ENCODE assay signal across 1 cellular context in the genomic region with DNA sequence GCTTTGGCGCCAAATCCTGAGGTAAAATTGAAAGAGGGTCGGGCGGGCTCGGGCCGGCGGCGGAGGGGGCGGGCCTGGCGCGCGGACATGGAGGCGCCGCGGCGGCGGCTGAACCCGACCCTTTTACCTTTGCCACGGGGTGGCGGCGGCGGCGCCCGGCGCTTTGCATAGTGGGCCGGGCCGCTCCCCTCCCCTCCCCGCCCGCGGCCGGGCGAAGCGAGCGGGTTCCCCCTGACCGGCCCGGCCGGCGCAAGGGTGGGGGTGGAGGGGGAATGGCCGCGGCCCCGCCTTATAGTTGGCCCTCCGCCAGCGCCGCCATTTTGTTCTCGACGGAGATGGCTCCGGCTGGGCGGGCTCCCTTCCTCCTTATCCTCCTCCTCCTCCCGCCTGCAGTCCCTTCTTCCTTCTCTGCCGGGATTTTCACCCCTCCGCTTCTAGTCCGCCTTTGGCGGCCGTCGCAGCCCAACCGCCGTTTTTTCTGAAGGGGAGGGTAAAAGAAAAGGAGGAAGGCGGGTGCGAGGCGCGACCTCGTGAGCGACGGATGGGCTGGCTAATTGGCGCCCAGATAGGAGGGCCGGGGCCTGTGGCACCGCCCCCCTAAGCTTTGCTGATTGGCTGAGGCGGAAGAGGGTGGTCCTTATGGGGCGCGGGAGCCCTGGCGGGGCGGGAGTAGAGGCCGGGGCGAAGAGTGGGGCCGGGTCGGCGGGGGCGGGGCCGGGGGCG.
TF ChIP-seq lines count a peak whose summit lies in the region.

No MANE protein-coding gene starts in this region.

TF ChIP-seq in K562, 482 proteins besides CTCF, POLR2A, EP300 and RAD21 (continued from another document and continues in another):
- TF ChIP-seq, protein P1, sequence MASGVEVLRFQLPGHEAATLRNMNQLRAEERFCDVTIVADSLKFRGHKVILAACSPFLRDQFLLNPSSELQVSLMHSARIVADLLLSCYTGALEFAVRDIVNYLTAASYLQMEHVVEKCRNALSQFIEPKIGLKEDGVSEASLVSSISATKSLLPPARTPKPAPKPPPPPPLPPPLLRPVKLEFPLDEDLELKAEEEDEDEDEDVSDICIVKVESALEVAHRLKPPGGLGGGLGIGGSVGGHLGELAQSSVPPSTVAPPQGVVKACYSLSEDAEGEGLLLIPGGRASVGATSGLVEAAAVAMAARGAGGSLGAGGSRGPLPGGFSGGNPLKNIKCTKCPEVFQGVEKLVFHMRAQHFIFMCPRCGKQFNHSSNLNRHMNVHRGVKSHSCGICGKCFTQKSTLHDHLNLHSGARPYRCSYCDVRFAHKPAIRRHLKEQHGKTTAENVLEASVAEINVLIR (CRISPR knock-in tag; IDR thresholded peaks at IDR 0.05): no peak
- peak; percentile 38; the same call in 1 of the 2 replicates for TF ChIP-seq HNRNPL (IDR thresholded peaks at IDR 0.05; ENCODE audit: low read depth, low read length)
- no peak for TF ChIP-seq CREBBP (IDR thresholded peaks at IDR 0.05; ENCODE audit: low read depth, low read length)
- peak; percentile 89 for TF ChIP-seq SMAD1 (IDR thresholded peaks at IDR 0.05; ENCODE audit: low read depth, low read length, partially characterized antibody)
- TF ChIP-seq SMAD4 (CRISPR knock-in tag; conservative IDR thresholded peaks at IDR 0.05): peak; percentile 82
- TF ChIP-seq, protein P2, sequence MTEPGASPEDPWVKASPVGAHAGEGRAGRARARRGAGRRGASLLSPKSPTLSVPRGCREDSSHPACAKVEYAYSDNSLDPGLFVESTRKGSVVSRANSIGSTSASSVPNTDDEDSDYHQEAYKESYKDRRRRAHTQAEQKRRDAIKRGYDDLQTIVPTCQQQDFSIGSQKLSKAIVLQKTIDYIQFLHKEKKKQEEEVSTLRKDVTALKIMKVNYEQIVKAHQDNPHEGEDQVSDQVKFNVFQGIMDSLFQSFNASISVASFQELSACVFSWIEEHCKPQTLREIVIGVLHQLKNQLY (CRISPR knock-in tag; conservative IDR thresholded peaks at IDR 0.05): no peak
- no peak for TF ChIP-seq EWSR1 (IDR thresholded peaks at IDR 0.05; ENCODE audit: borderline replicate concordance, low read depth, partially characterized antibody)
- no peak for TF ChIP-seq KDM2B (CRISPR knock-in tag; IDR thresholded peaks at IDR 0.05)
- TF ChIP-seq, protein P3, sequence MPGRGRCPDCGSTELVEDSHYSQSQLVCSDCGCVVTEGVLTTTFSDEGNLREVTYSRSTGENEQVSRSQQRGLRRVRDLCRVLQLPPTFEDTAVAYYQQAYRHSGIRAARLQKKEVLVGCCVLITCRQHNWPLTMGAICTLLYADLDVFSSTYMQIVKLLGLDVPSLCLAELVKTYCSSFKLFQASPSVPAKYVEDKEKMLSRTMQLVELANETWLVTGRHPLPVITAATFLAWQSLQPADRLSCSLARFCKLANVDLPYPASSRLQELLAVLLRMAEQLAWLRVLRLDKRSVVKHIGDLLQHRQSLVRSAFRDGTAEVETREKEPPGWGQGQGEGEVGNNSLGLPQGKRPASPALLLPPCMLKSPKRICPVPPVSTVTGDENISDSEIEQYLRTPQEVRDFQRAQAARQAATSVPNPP (IDR thresholded peaks at IDR 0.05; ENCODE audit: borderline replicate concordance, insufficient read depth, insufficient read length): no peak
- TF ChIP-seq CCNT2 (IDR thresholded peaks at IDR 0.05; ENCODE audit: borderline replicate concordance, extremely low read depth, insufficient read length, low read depth, low read length): peak; percentile 83
- peak; percentile 91 for TF ChIP-seq TAF7 (tag; IDR thresholded peaks at IDR 0.05)
- no peak for TF ChIP-seq SIN3B (IDR thresholded peaks at IDR 0.05; ENCODE audit: low read depth)
- TF ChIP-seq, protein P4, sequence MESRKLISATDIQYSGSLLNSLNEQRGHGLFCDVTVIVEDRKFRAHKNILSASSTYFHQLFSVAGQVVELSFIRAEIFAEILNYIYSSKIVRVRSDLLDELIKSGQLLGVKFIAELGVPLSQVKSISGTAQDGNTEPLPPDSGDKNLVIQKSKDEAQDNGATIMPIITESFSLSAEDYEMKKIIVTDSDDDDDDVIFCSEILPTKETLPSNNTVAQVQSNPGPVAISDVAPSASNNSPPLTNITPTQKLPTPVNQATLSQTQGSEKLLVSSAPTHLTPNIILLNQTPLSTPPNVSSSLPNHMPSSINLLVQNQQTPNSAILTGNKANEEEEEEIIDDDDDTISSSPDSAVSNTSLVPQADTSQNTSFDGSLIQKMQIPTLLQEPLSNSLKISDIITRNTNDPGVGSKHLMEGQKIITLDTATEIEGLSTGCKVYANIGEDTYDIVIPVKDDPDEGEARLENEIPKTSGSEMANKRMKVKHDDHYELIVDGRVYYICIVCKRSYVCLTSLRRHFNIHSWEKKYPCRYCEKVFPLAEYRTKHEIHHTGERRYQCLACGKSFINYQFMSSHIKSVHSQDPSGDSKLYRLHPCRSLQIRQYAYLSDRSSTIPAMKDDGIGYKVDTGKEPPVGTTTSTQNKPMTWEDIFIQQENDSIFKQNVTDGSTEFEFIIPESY (CRISPR knock-in tag; IDR thresholded peaks at IDR 0.05): 0 out of 2 replicates have a peak, but pooled peaks have one; percentile 35
- TF ChIP-seq, protein P5, sequence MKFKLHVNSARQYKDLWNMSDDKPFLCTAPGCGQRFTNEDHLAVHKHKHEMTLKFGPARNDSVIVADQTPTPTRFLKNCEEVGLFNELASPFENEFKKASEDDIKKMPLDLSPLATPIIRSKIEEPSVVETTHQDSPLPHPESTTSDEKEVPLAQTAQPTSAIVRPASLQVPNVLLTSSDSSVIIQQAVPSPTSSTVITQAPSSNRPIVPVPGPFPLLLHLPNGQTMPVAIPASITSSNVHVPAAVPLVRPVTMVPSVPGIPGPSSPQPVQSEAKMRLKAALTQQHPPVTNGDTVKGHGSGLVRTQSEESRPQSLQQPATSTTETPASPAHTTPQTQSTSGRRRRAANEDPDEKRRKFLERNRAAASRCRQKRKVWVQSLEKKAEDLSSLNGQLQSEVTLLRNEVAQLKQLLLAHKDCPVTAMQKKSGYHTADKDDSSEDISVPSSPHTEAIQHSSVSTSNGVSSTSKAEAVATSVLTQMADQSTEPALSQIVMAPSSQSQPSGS (CRISPR knock-in tag; IDR thresholded peaks at IDR 0.05): no peak
- TF ChIP-seq STAT5B (CRISPR knock-in tag; IDR thresholded peaks at IDR 0.05): no peak
- TF ChIP-seq, protein P6, sequence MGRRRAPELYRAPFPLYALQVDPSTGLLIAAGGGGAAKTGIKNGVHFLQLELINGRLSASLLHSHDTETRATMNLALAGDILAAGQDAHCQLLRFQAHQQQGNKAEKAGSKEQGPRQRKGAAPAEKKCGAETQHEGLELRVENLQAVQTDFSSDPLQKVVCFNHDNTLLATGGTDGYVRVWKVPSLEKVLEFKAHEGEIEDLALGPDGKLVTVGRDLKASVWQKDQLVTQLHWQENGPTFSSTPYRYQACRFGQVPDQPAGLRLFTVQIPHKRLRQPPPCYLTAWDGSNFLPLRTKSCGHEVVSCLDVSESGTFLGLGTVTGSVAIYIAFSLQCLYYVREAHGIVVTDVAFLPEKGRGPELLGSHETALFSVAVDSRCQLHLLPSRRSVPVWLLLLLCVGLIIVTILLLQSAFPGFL (CRISPR knock-in tag; IDR thresholded peaks at IDR 0.05): no peak
- TF ChIP-seq KAT8 (IDR thresholded peaks at IDR 0.05; ENCODE audit: low read depth): peak; percentile 81; the same call in 1 of the 2 replicates
- TF ChIP-seq, protein P7, sequence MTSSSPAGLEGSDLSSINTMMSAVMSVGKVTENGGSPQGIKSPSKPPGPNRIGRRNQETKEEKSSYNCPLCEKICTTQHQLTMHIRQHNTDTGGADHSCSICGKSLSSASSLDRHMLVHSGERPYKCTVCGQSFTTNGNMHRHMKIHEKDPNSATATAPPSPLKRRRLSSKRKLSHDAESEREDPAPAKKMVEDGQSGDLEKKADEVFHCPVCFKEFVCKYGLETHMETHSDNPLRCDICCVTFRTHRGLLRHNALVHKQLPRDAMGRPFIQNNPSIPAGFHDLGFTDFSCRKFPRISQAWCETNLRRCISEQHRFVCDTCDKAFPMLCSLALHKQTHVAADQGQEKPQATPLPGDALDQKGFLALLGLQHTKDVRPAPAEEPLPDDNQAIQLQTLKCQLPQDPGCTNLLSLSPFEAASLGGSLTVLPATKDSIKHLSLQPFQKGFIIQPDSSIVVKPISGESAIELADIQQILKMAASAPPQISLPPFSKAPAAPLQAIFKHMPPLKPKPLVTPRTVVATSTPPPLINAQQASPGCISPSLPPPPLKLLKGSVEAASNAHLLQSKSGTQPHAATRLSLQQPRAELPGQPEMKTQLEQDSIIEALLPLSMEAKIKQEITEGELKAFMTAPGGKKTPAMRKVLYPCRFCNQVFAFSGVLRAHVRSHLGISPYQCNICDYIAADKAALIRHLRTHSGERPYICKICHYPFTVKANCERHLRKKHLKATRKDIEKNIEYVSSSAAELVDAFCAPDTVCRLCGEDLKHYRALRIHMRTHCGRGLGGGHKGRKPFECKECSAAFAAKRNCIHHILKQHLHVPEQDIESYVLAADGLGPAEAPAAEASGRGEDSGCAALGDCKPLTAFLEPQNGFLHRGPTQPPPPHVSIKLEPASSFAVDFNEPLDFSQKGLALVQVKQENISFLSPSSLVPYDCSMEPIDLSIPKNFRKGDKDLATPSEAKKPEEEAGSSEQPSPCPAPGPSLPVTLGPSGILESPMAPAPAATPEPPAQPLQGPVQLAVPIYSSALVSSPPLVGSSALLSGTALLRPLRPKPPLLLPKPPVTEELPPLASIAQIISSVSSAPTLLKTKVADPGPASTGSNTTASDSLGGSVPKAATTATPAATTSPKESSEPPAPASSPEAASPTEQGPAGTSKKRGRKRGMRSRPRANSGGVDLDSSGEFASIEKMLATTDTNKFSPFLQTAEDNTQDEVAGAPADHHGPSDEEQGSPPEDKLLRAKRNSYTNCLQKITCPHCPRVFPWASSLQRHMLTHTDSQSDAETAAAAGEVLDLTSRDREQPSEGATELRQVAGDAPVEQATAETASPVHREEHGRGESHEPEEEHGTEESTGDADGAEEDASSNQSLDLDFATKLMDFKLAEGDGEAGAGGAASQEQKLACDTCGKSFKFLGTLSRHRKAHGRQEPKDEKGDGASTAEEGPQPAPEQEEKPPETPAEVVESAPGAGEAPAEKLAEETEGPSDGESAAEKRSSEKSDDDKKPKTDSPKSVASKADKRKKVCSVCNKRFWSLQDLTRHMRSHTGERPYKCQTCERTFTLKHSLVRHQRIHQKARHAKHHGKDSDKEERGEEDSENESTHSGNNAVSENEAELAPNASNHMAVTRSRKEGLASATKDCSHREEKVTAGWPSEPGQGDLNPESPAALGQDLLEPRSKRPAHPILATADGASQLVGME (CRISPR knock-in tag; IDR thresholded peaks at IDR 0.05): no peak
- 0 out of 2 replicates have a peak, but pooled peaks have one; percentile 39 for TF ChIP-seq NR4A1 (CRISPR knock-in tag; IDR thresholded peaks at IDR 0.05)
- no peak for TF ChIP-seq NR4A1 (tag; IDR thresholded peaks at IDR 0.05)
- TF ChIP-seq HDAC2 (IDR thresholded peaks at IDR 0.05): peak; percentile 38; the same call in 1 of the 2 replicates
- TF ChIP-seq, protein P8, sequence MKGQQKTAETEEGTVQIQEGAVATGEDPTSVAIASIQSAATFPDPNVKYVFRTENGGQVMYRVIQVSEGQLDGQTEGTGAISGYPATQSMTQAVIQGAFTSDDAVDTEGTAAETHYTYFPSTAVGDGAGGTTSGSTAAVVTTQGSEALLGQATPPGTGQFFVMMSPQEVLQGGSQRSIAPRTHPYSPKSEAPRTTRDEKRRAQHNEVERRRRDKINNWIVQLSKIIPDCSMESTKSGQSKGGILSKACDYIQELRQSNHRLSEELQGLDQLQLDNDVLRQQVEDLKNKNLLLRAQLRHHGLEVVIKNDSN (CRISPR knock-in tag; IDR thresholded peaks at IDR 0.05): no peak
- peak; percentile 80 for TF ChIP-seq TAF9B (IDR thresholded peaks at IDR 0.05; ENCODE audit: partially characterized antibody)
- peak; percentile 48; the same call in 1 of the 2 replicates for TF ChIP-seq TARDBP (IDR thresholded peaks at IDR 0.05)
- TF ChIP-seq SMARCE1 (IDR thresholded peaks at IDR 0.05): peak; percentile 50; the same call in 1 of the 2 replicates
- TF ChIP-seq, protein P9, sequence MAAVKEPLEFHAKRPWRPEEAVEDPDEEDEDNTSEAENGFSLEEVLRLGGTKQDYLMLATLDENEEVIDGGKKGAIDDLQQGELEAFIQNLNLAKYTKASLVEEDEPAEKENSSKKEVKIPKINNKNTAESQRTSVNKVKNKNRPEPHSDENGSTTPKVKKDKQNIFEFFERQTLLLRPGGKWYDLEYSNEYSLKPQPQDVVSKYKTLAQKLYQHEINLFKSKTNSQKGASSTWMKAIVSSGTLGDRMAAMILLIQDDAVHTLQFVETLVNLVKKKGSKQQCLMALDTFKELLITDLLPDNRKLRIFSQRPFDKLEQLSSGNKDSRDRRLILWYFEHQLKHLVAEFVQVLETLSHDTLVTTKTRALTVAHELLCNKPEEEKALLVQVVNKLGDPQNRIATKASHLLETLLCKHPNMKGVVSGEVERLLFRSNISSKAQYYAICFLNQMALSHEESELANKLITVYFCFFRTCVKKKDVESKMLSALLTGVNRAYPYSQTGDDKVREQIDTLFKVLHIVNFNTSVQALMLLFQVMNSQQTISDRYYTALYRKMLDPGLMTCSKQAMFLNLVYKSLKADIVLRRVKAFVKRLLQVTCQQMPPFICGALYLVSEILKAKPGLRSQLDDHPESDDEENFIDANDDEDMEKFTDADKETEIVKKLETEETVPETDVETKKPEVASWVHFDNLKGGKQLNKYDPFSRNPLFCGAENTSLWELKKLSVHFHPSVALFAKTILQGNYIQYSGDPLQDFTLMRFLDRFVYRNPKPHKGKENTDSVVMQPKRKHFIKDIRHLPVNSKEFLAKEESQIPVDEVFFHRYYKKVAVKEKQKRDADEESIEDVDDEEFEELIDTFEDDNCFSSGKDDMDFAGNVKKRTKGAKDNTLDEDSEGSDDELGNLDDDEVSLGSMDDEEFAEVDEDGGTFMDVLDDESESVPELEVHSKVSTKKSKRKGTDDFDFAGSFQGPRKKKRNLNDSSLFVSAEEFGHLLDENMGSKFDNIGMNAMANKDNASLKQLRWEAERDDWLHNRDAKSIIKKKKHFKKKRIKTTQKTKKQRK (IDR thresholded peaks at IDR 0.05; ENCODE audit: borderline replicate concordance, low read depth, low read length): peak; percentile 84
- TF ChIP-seq, protein P10, sequence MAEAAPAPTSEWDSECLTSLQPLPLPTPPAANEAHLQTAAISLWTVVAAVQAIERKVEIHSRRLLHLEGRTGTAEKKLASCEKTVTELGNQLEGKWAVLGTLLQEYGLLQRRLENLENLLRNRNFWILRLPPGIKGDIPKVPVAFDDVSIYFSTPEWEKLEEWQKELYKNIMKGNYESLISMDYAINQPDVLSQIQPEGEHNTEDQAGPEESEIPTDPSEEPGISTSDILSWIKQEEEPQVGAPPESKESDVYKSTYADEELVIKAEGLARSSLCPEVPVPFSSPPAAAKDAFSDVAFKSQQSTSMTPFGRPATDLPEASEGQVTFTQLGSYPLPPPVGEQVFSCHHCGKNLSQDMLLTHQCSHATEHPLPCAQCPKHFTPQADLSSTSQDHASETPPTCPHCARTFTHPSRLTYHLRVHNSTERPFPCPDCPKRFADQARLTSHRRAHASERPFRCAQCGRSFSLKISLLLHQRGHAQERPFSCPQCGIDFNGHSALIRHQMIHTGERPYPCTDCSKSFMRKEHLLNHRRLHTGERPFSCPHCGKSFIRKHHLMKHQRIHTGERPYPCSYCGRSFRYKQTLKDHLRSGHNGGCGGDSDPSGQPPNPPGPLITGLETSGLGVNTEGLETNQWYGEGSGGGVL (CRISPR knock-in tag; IDR thresholded peaks at IDR 0.05): no peak
- TF ChIP-seq ARID1B (IDR thresholded peaks at IDR 0.05): peak; percentile 49; the same call in 1 of the 2 replicates
- TF ChIP-seq U2AF1 (optimal IDR thresholded peaks at IDR 0.05; ENCODE audit: low read depth, low read length): peak; percentile 23
- TF ChIP-seq NFIX (CRISPR knock-in tag; IDR thresholded peaks at IDR 0.05; ENCODE audit: low read depth): peak; percentile 70
- TF ChIP-seq SRSF3 (IDR thresholded peaks at IDR 0.05; ENCODE audit: insufficient read depth, low read length): no peak
- no peak for TF ChIP-seq ZNF707 (CRISPR knock-in tag; conservative IDR thresholded peaks at IDR 0.05)
